Comparison of ENCODE assay signal across 16 cellular contexts in the genomic region with DNA sequence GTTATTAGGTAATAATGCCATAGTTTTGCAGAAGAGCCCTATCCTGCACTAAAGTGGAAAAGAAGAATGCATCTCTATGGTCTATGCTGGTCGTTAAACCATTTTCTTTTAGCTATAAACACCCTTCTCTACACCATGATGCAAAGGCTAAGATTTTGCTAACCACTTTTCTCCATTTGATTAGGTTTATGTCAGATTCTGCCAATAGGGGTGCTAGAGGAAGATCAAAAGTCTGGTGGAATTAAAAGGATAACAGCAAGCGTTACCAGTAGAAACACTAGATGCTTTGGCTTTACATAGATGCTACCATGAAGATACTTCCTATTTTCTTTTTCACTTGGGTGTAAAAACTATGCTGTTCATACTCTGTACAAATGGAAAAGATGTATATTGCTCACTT.
DNase-seq lines count a peak whose midpoint lies in the region; ATAC-seq, FAIRE-seq and TF ChIP-seq lines count a peak whose summit lies in the region.
"Had no signal": no experiment of that assay in that cellular context is flagged by ENCODE, and none has a peak within 500 bp of the region (broad histone marks: within the 10 kb centered on the region; RNA-seq: fewer than 3 reads in every experiment).

No MANE protein-coding gene starts in this region.

- 97% methylated on average over 2 of the region's 2 CpGs; no CpG with 5 or more reads in 1 of the 2 experiments for WGBS in endodermal cell (ENCODE audit: insufficient coverage in 1 of 2, insufficient read length in 1 of 2), 2 experiments
- 67 to 88% methylated on average over 2 of the region's 2 CpGs for WGBS in pancreas, 2 donors

- DNase-seq in A673 (ENCODE audit: low spot score) (no peak), NAMALWA (ENCODE audit: low spot score) (peak; percentile 33), endodermal cell (no peak), pancreas (no peak), CD14-positive monocyte (ENCODE audit: low spot score) (no peak)
- DNase-seq: Caco-2, NCI-H1105, NCI-H1694 treated with DMSO at 0.1 percent for 48 hours, NCI-H446 treated with DMSO at 0.1 percent for 48 hours, NCI-H748 treated with DMSO at 0.1 percent for 48 hours, OCI-M1, T-cell had no signal

- ATAC-seq in pancreas (no peak), GM19463 (IDR thresholded peaks at IDR 0.05; ENCODE audit: unreplicated experiment) (no peak), HG02884 (IDR thresholded peaks at IDR 0.05; ENCODE audit: unreplicated experiment) (no peak)
- ATAC-seq: T-cell had no signal

- H3K27me3 ChIP-seq in A673 (replicated peaks; ENCODE audit: insufficient read depth, low read depth, low read length, poor library complexity) = no peaks in the 10 kb centered on the region
- no peaks in the 10 kb centered on the region for H3K27me3 ChIP-seq in endodermal cell (ENCODE audit: control insufficient read depth, insufficient read depth, low read length, poor library complexity, severe bottlenecking)
- H3K27me3 ChIP-seq in pancreas = peaks cover 0 to 3% (median 0%) of the 10 kb centered on the region in 4 donors

- FAIRE-seq in pancreas (lab: Jason Lieb, UNC) = no peak

- no peak overlapping the region for H3K4me3 Mint-ChIP-seq in endodermal cell
- H3K4me3 Mint-ChIP-seq in CD14-positive monocyte = no peak overlapping the region
- H3K4me3 Mint-ChIP-seq: T-cell had no signal

- no peaks in the 10 kb centered on the region for H3K36me3 ChIP-seq in A673 (ENCODE audit: insufficient read depth, low read length, poor library complexity, severe bottlenecking)
- H3K36me3 ChIP-seq in endodermal cell (ENCODE audit: control insufficient read depth, insufficient read depth, low read length) = no peaks in the 10 kb centered on the region
- no peaks in the 10 kb centered on the region for H3K36me3 ChIP-seq in pancreas
- H3K36me3 ChIP-seq: HAP-1 had no signal

- H3K4me3 ChIP-seq in A673 (ENCODE audit: low read depth, low read length, poor library complexity, severe bottlenecking) (no peak overlapping the region), endodermal cell (ENCODE audit: low read length) (no peak overlapping the region), pancreas (no peak overlapping the region)
- H3K4me3 ChIP-seq: HAP-1 had no signal

- H3K4me1 ChIP-seq in A673 (ENCODE audit: insufficient read depth, low read length, poor library complexity, severe bottlenecking) (peaks cover 22% of the 10 kb centered on the region), endodermal cell (ENCODE audit: control insufficient read depth, insufficient read depth, low read length) (no peaks in the 10 kb centered on the region), pancreas (no peaks in the 10 kb centered on the region)
- H3K4me1 ChIP-seq: Caco-2, HAP-1 had no signal

- H3K9me3 Mint-ChIP-seq in endodermal cell (no peaks in the 10 kb centered on the region), CD14-positive monocyte (peaks cover 0 to 3% (median 2%) of the 10 kb centered on the region in 7 donors)

- H3K27ac Mint-ChIP-seq in endodermal cell = no peak overlapping the region
- no peak overlapping the region for H3K27ac Mint-ChIP-seq in CD14-positive monocyte
- H3K27ac Mint-ChIP-seq: T-cell had no signal

- H3K27me3 Mint-ChIP-seq in endodermal cell (ENCODE audit: insufficient read depth) (no peaks in the 10 kb centered on the region), CD14-positive monocyte (ENCODE audit: low read depth in 3 of 3) (no peaks in the 10 kb centered on the region)

- CTCF ChIA-PET in A673 (lab: Charles Lee) = no interaction called here

- intact Hi-C loops in A673 (cut with micrococcal nuclease; ENCODE audit: unreplicated experiment) = no loop called here
- intact Hi-C loops in pancreas (cut with DNase I) = no loop called here
- intact Hi-C loops in CD14-positive monocyte (cut with micrococcal nuclease) = no loop called here

- H3K9ac ChIP-seq in endodermal cell (ENCODE audit: extremely low read depth, low read length, poor library complexity, severe bottlenecking) = no peak overlapping the region

- H3K9me3 ChIP-seq in A673 (ENCODE audit: low read depth, low read length, poor library complexity, severe bottlenecking) (no peaks in the 10 kb centered on the region), endodermal cell (ENCODE audit: control insufficient read depth, low read length) (no peaks in the 10 kb centered on the region), pancreas (no peaks in the 10 kb centered on the region)
- H3K9me3 ChIP-seq: Caco-2, HAP-1 had no signal

- H3K4me1 Mint-ChIP-seq in endodermal cell (no peaks in the 10 kb centered on the region), CD14-positive monocyte (no peaks in the 10 kb centered on the region)
- H3K4me1 Mint-ChIP-seq: T-cell had no signal

- POLR2A ChIA-PET in A673 (lab: Charles Lee; ENCODE audit: low non-redundant PET) = interaction anchor here (0.5 kb wide), 1 partner anchor 893 kb away, joined by 3 read pairs; no protein-coding TSS in a partner anchor

- H3K36me3 Mint-ChIP-seq in endodermal cell (ENCODE audit: low read depth) = no peaks in the 10 kb centered on the region
- H3K36me3 Mint-ChIP-seq in CD14-positive monocyte = no peaks in the 10 kb centered on the region
- H3K36me3 Mint-ChIP-seq: T-cell had no signal

- TF ChIP-seq CTCF in A673 (conservative IDR thresholded peaks at IDR 0.05; ENCODE audit: low read depth, low read length) = peak; percentile 21; the same call in 1 of the 2 replicates
- peak; percentile 16; the same call in 1 of the 2 replicates for TF ChIP-seq CTCF in C4-2B (conservative IDR thresholded peaks at IDR 0.05)
- TF ChIP-seq CTCF in endodermal cell (conservative IDR thresholded peaks at IDR 0.05) = peak; percentile 59
- TF ChIP-seq CTCF in pancreas (IDR thresholded peaks at IDR 0.05) = no peak
- TF ChIP-seq CTCF in CD14-positive monocyte (IDR thresholded peaks at IDR 0.05) = no peak

- H3K27ac ChIP-seq in A673 (ENCODE audit: low read depth, low read length, poor library complexity, severe bottlenecking) (no peak overlapping the region), C4-2B (no peak overlapping the region), endodermal cell (ENCODE audit: low read depth, low read length) (no peak overlapping the region), pancreas (no peak overlapping the region)

- no TSS peak for BruUV-seq in A673 (replicated peaks; lab: Mats Ljungman, UMichigan)

Comparison
In these comparisons a context has a peak if more than half of its experiments do, and no peak if none do; other contexts are left out.
1. CTCF ChIP-seq: peak in A673 (single experiment), C4-2B (single experiment) and endodermal cell (single experiment); none in pancreas (0 of 4) and CD14-positive monocyte (single experiment).